1 cellular context compared by ENCODE assay signal in genomic region chr3:157130138-157130880, GRCh38.
A peak's percentile ranks its signal among the peaks of the same experiment; 100 is the strongest.
TF ChIP-seq lines count a peak whose summit lies in the region.

No MANE protein-coding gene starts in this region.

TF ChIP-seq in K562, 482 proteins besides CTCF, POLR2A, EP300 and RAD21 (continued from another document and continues in another):
- TF ChIP-seq CUX1 (CRISPR knock-in tag; IDR thresholded peaks at IDR 0.05) (0 out of 2 replicates have a peak, but pooled peaks have one; percentile 52), ZBTB33 (CRISPR knock-in tag; IDR thresholded peaks at IDR 0.05) (no peak), ZNF274 (IDR thresholded peaks at IDR 0.05; ENCODE audit: borderline replicate concordance, low read depth, low read length) (no peak), ZBTB8A (IDR thresholded peaks at IDR 0.05; ENCODE audit: partially characterized antibody) (no peak), ATF7 (IDR thresholded peaks at IDR 0.05) (0 out of 2 replicates have a peak, but pooled peaks have one; percentile 33), ZNF507 (tag; conservative IDR thresholded peaks at IDR 0.05) (no peak), PCBP2 (IDR thresholded peaks at IDR 0.05; ENCODE audit: low read depth, low read length, poor library complexity, severe bottlenecking) (no peak), ZNF140 (CRISPR knock-in tag; IDR thresholded peaks at IDR 0.05) (no peak), RERE (CRISPR knock-in tag; IDR thresholded peaks at IDR 0.05; ENCODE audit: borderline replicate concordance) (no peak), ZNF212 (CRISPR knock-in tag; IDR thresholded peaks at IDR 0.05) (no peak), ZNF583 (CRISPR knock-in tag; IDR thresholded peaks at IDR 0.05) (peak; percentile 81; the same call in 1 of the 2 replicates), VEZF1 (CRISPR knock-in tag; IDR thresholded peaks at IDR 0.05) (peak; percentile 42; the same call in 1 of the 2 replicates), MAX (CRISPR knock-in tag; IDR thresholded peaks at IDR 0.05) (no peak), CHD4 (IDR thresholded peaks at IDR 0.05; ENCODE audit: insufficient read depth, insufficient replicate concordance, low read depth, low read length, poor library complexity, severe bottlenecking) (peak; percentile 62), OTX1 (CRISPR knock-in tag; IDR thresholded peaks at IDR 0.05) (0 out of 2 replicates have a peak, but pooled peaks have one; percentile 62), ZMIZ1 (IDR thresholded peaks at IDR 0.05; ENCODE audit: low read depth in 2 of 2, low read length in 2 of 2) (no peak), RFX1 (IDR thresholded peaks at IDR 0.05) (no peak), SRSF7 (optimal IDR thresholded peaks at IDR 0.05; ENCODE audit: low read depth, low read length) (no peak), GTF2F1 (IDR thresholded peaks at IDR 0.05; ENCODE audit: low read depth, low read length) (no peak), MTA1 (IDR thresholded peaks at IDR 0.05; ENCODE audit: borderline replicate concordance) (no peak), CREB5 (CRISPR knock-in tag; IDR thresholded peaks at IDR 0.05) (no peak), ZNF766 (CRISPR knock-in tag; conservative IDR thresholded peaks at IDR 0.05) (peak; percentile 73; the same call in 1 of the 2 replicates), HDAC3 (IDR thresholded peaks at IDR 0.05; ENCODE audit: borderline replicate concordance, partially characterized antibody) (no peak), DDX20 (tag; IDR thresholded peaks at IDR 0.05; ENCODE audit: low read depth) (no peak), LCOR (CRISPR knock-in tag; IDR thresholded peaks at IDR 0.05) (no peak), KDM4B (IDR thresholded peaks at IDR 0.05; ENCODE audit: borderline replicate concordance in 2 of 2, low read depth in 1 of 2) (no peak), ZBTB11 (CRISPR knock-in tag; IDR thresholded peaks at IDR 0.05) (no peak), MCM7 (IDR thresholded peaks at IDR 0.05) (no peak), TCF7L2 (IDR thresholded peaks at IDR 0.05; ENCODE audit: low read depth, low read length) (no peak), NCOA2 (IDR thresholded peaks at IDR 0.05; ENCODE audit: partially characterized antibody in 2 of 2) (no peak), IRF2 (CRISPR knock-in tag; IDR thresholded peaks at IDR 0.05) (no peak), EWSR1 (IDR thresholded peaks at IDR 0.05; ENCODE audit: borderline replicate concordance, low read depth, partially characterized antibody) (no peak), RBM14 (IDR thresholded peaks at IDR 0.05; ENCODE audit: borderline replicate concordance, insufficient read depth, low read depth, low read length) (no peak), STAT5A (IDR thresholded peaks at IDR 0.05; ENCODE audit: borderline replicate concordance, low read length) (no peak), XRCC3 (IDR thresholded peaks at IDR 0.05) (no peak), MIER1 (IDR thresholded peaks at IDR 0.05; ENCODE audit: low read depth) (no peak), ADNP (tag; IDR thresholded peaks at IDR 0.05) (no peak), ZNF431 (CRISPR knock-in tag; IDR thresholded peaks at IDR 0.05) (no peak)
